2 cellular contexts compared by ENCODE assay signal in the genomic region with DNA sequence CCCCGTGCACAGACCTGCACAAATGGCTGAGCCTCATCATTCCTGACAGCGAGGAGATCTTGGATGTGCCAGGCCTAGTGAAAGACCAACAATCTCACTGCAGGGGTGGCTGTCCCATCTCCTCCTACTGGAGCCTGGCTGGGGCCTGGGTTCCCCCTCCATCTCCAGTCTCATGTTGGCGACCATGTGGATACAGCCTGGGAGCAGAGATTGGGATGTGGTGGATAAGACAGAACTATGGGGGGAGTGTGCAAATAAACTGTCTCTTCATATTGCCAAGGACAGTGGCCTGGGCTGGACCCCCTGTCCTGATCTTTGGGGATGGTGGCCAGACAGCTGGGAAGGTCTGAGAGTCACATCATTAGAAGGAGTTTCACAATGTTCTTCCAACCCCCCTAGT.
A peak's percentile ranks its signal among the peaks of the same experiment; 100 is the strongest.
TF ChIP-seq lines count a peak whose summit lies in the region.

No MANE protein-coding gene starts in this region.

TF ChIP-seq in liver, 16 proteins besides CTCF, POLR2A, EP300 and RAD21:
- TF ChIP-seq, protein P1, sequence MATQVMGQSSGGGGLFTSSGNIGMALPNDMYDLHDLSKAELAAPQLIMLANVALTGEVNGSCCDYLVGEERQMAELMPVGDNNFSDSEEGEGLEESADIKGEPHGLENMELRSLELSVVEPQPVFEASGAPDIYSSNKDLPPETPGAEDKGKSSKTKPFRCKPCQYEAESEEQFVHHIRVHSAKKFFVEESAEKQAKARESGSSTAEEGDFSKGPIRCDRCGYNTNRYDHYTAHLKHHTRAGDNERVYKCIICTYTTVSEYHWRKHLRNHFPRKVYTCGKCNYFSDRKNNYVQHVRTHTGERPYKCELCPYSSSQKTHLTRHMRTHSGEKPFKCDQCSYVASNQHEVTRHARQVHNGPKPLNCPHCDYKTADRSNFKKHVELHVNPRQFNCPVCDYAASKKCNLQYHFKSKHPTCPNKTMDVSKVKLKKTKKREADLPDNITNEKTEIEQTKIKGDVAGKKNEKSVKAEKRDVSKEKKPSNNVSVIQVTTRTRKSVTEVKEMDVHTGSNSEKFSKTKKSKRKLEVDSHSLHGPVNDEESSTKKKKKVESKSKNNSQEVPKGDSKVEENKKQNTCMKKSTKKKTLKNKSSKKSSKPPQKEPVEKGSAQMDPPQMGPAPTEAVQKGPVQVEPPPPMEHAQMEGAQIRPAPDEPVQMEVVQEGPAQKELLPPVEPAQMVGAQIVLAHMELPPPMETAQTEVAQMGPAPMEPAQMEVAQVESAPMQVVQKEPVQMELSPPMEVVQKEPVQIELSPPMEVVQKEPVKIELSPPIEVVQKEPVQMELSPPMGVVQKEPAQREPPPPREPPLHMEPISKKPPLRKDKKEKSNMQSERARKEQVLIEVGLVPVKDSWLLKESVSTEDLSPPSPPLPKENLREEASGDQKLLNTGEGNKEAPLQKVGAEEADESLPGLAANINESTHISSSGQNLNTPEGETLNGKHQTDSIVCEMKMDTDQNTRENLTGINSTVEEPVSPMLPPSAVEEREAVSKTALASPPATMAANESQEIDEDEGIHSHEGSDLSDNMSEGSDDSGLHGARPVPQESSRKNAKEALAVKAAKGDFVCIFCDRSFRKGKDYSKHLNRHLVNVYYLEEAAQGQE (IDR thresholded peaks at IDR 0.05), result no peak
- peak; percentile 47 for TF ChIP-seq NR2F2 (IDR thresholded peaks at IDR 0.05)

TF ChIP-seq in HepG2, 621 proteins besides CTCF, POLR2A, EP300 and RAD21:
- TF ChIP-seq FOXK2 (IDR thresholded peaks at IDR 0.05), result no peak
- no peak for TF ChIP-seq ZNF644 (CRISPR knock-in tag; IDR thresholded peaks at IDR 0.05; ENCODE audit: low read depth)
